Comparison of ENCODE assay signal across 22 cellular contexts in genomic region chr7:70436815-70437350, GRCh38.
"Had no signal": no experiment of that assay in that cellular context is flagged by ENCODE, and none has a peak within 500 bp of the region (broad histone marks: within the 10 kb centered on the region; RNA-seq: fewer than 3 reads in every experiment).

No MANE protein-coding gene starts in this region.

- H3K4me3 Mint-ChIP-seq: endodermal cell; mesothelial cell of epicardium; naive thymus-derived CD4-positive, alpha-beta T cell; nephron; stimulated activated effector memory CD8-positive, alpha-beta T cell treated with anti-CD3 and anti-CD28 coated beads, Interleukin-12 subunit alpha, Interleukin-12 subunit beta, amount 100 ng/mL, for 72 hours had no signal

- FAIRE-seq: keratinocyte had no signal

- H3K4me1 Mint-ChIP-seq: mesothelial cell of epicardium had no signal

- DNase-seq: dorsolateral prefrontal cortex; effector CD4-positive, alpha-beta T cell; endodermal cell; foreskin fibroblast; gastrocnemius medialis; head of caudate nucleus; mesenchymal stem cell; mucosa of descending colon; naive thymus-derived CD4-positive, alpha-beta T cell; nucleus accumbens; right cardiac atrium; sigmoid colon; stimulated activated CD4-positive, alpha-beta T cell treated with anti-CD3 and anti-CD28 coated beads, Interleukin-2, amount 100 ng/mL, for 24 hours; stimulated activated CD4-positive, alpha-beta T cell treated with anti-CD3 and anti-CD28 coated beads, Interleukin-4, amount 100 ng/mL, for 24 hours; stimulated activated naive CD4-positive, alpha-beta T cell treated with Interleukin-2 at 50 U/mL for 16 hours; stomach; thyroid gland; trophoblast cell had no signal

- H3K27ac Mint-ChIP-seq: endodermal cell; mesothelial cell of epicardium; nephron; stimulated activated effector memory CD8-positive, alpha-beta T cell treated with anti-CD3 and anti-CD28 coated beads, Interleukin-12 subunit alpha, Interleukin-12 subunit beta, amount 100 ng/mL, for 72 hours had no signal

- H3K9me3 Mint-ChIP-seq: endodermal cell; mesothelial cell of epicardium; nephron; stimulated activated effector memory CD8-positive, alpha-beta T cell treated with anti-CD3 and anti-CD28 coated beads, Interleukin-12 subunit alpha, Interleukin-12 subunit beta, amount 100 ng/mL, for 72 hours had no signal

- H3K36me3 Mint-ChIP-seq: naive thymus-derived CD4-positive, alpha-beta T cell; stimulated activated effector memory CD8-positive, alpha-beta T cell treated with anti-CD3 and anti-CD28 coated beads, Interleukin-12 subunit alpha, Interleukin-12 subunit beta, amount 100 ng/mL, for 72 hours had no signal

- H3K27me3 Mint-ChIP-seq: naive thymus-derived CD4-positive, alpha-beta T cell had no signal
